11 cellular contexts compared by ENCODE assay signal in genomic region chr6:37442416-37443218, GRCh38. TPM values are rescaled to one million over a fixed set of nuclear protein-coding genes. Genes with fewer than 3 reads are reported as not detected.
A peak's percentile ranks its signal among the peaks of the same experiment; 100 is the strongest.
DNase-seq lines count a peak whose midpoint lies in the region; ATAC-seq, FAIRE-seq and TF ChIP-seq lines count a peak whose summit lies in the region.
"Had no signal": no experiment of that assay in that cellular context is flagged by ENCODE, and none has a peak within 500 bp of the region (broad histone marks: within the 10 kb centered on the region; RNA-seq: fewer than 3 reads in every experiment).

No MANE protein-coding gene starts in this region.

- SMC1A ChIA-PET in GM12878 (lab: Charles Lee; ENCODE audit: uncharacterized antibody, unreplicated experiment) = interaction anchor here (1.1 to 1.9 kb wide), 3 partner anchors 9 to 95 kb away, joined by 4 to 6 read pairs (median 6); partner anchors contain the start of gene CMTR1

- no peaks in the 10 kb centered on the region for H3K9me3 Mint-ChIP-seq in activated naive CD4-positive, alpha-beta T cell treated with anti-CD3 and anti-CD28 coated beads, Interleukin-2, amount 10 ng/mL, durations not matched to agents 7 days and 5 days
- no peaks in the 10 kb centered on the region for H3K9me3 Mint-ChIP-seq in memory B cell

- H3K4me3 ChIP-seq in GM12878 (no peak overlapping the region; the same call in 1 of the 2 replicates), transverse colon (peak overlapping the region in 2 of 4 donors; percentile 4 to 28)

- TF ChIP-seq RAD21 in GM12878 (IDR thresholded peaks at IDR 0.05; ENCODE audit: insufficient read depth, low read depth, low read length) = no peak

- H3K79me2 ChIP-seq in GM12878 (ENCODE audit: control insufficient read depth, insufficient read depth, low read length) = peaks cover 26% of the 10 kb centered on the region

- H3K4me3 Mint-ChIP-seq in activated naive CD4-positive, alpha-beta T cell treated with anti-CD3 and anti-CD28 coated beads, Interleukin-2, amount 10 ng/mL, durations not matched to agents 7 days and 5 days = peak overlapping the region; percentile 78
- H3K4me3 Mint-ChIP-seq in memory B cell = peak overlapping the region; percentile 73

- DNase-seq in activated naive CD4-positive, alpha-beta T cell treated with anti-CD3 and anti-CD28 coated beads, Interleukin-2, amount 10 ng/mL, durations not matched to agents 7 days and 5 days = no peak
- no peak for DNase-seq in activated naive CD4-positive, alpha-beta T cell (lab: John Stamatoyannopoulos, UW)
- DNase-seq in GM12878 (ENCODE audit: low read depth, low spot score) (no peak), memory B cell (ENCODE audit: low spot score in 2 of 2) (no peak), transverse colon (no peak), hepatic stellate cell (ENCODE audit: low spot score) (no peak)
- DNase-seq in stimulated activated CD4-positive, alpha-beta T cell treated with anti-CD3 and anti-CD28 coated beads, Interleukin-4, amount 100 ng/mL, for 4 hours = no peak
- DNase-seq: anterior cingulate cortex, BE2C, NCI-H2171 had no signal

- in situ Hi-C loops in GM12878 (cut with MboI) = no loop called here
- in situ Hi-C loops in transverse colon (cut with MboI; ENCODE audit: low pct_ligation_motif_present in 1 of 4, low pct_unique_long_range_greater_than_20kb in 1 of 4, low sequenced_read_pairs in 3 of 4) = no loop called here

- H3K4me1 ChIP-seq in GM12878 (ENCODE audit: control insufficient read depth, insufficient read depth, low read length) (peaks cover 4% of the 10 kb centered on the region), transverse colon (peaks cover 0 to 15% (median 5%) of the 10 kb centered on the region in 4 donors)
- H3K4me1 ChIP-seq: BE2C had no signal

- TF ChIP-seq CTCF in GM12878 (IDR thresholded peaks at IDR 0.05 in 2 of 3, conservative IDR thresholded peaks at IDR 0.05 in 1 of 3; ENCODE audit: control insufficient read depth in 2 of 3, extremely low read depth in 1 of 3, insufficient read depth in 1 of 3, low read depth in 3 of 3, low read length in 3 of 3) (no peak), transverse colon (IDR thresholded peaks at IDR 0.05) (no peak)

- H2AFZ ChIP-seq in GM12878 (ENCODE audit: control insufficient read depth, low read depth, low read length) = no peak overlapping the region

- peak; percentile 61 for ATAC-seq in GM12878
- no peak for ATAC-seq in memory B cell (ENCODE audit: low read depth)
- no peak for ATAC-seq in HG02938 (IDR thresholded peaks at IDR 0.05; ENCODE audit: unreplicated experiment)

- peaks cover 63% of the 10 kb centered on the region for H3K36me3 Mint-ChIP-seq in activated naive CD4-positive, alpha-beta T cell treated with anti-CD3 and anti-CD28 coated beads, Interleukin-2, amount 10 ng/mL, durations not matched to agents 7 days and 5 days
- peaks cover 24% of the 10 kb centered on the region for H3K36me3 Mint-ChIP-seq in memory B cell

- H3K36me3 ChIP-seq in GM12878 (ENCODE audit: control insufficient read depth in 2 of 2, insufficient read depth in 2 of 2, low read length in 1 of 2) (peaks cover 12 to 34% of the 10 kb centered on the region in 2 experiments), transverse colon (peaks cover 0 to 37% (median 15%) of the 10 kb centered on the region in 4 donors)

- no peaks in the 10 kb centered on the region for H4K20me1 ChIP-seq in GM12878 (ENCODE audit: control insufficient read depth, insufficient read depth)

- POLR2A ChIA-PET in GM12878 (lab: Charles Lee) = interaction anchor here (0.7 kb wide), 1 partner anchor 9 kb away, joined by 3 read pairs; no protein-coding TSS in a partner anchor

- no peaks in the 10 kb centered on the region for H3K27me3 Mint-ChIP-seq in activated naive CD4-positive, alpha-beta T cell treated with anti-CD3 and anti-CD28 coated beads, Interleukin-2, amount 10 ng/mL, durations not matched to agents 7 days and 5 days
- H3K27me3 Mint-ChIP-seq in memory B cell = no peaks in the 10 kb centered on the region

- H3K9me3 ChIP-seq in GM12878 (replicated peaks; ENCODE audit: control insufficient read depth, insufficient read depth, low read length) (no peaks in the 10 kb centered on the region), transverse colon (no peaks in the 10 kb centered on the region)
- H3K9me3 ChIP-seq: BE2C had no signal

- H3K27ac ChIP-seq in GM12878 (ENCODE audit: control insufficient read depth, insufficient read depth) (peak overlapping the region; percentile 24; the same call in 1 of the 2 replicates), transverse colon (peak overlapping the region; percentile 48 to 57 (median 54))

- intact Hi-C loops in GM12878 (cut with micrococcal nuclease; ENCODE audit: unreplicated experiment) = no loop called here
- intact Hi-C loops in transverse colon (cut with DNase I; ENCODE audit: low total_unique reads) = no loop called here

- WGBS in GM12878 (ENCODE audit: insufficient coverage, insufficient replicate concordance, low lambda C conversion rate, missing lambda C conversion rate) = 0% methylated on average over 4 of the region's 4 CpGs
- WGBS in transverse colon (ENCODE audit: low coverage in 1 of 2), 2 donors = 11 to 28% methylated on average over 4 of the region's 4 CpGs

- H3K27me3 ChIP-seq in GM12878 (replicated peaks in 1 of 2; ENCODE audit: control insufficient read depth in 2 of 2, insufficient read depth in 2 of 2, low read length in 1 of 2) (no peaks in the 10 kb centered on the region), transverse colon (no peaks in the 10 kb centered on the region)
- H3K27me3 ChIP-seq: BE2C had no signal

- CTCF ChIA-PET in activated naive CD4-positive, alpha-beta T cell treated with anti-CD3 and anti-CD28 coated beads, Interleukin-2, amount 10 ng/mL, durations not matched to agents 7 days and 5 days (lab: Charles Lee) = interaction anchor here (1.1 kb wide), 1 partner anchor 9 kb away, joined by 3 read pairs; no protein-coding TSS in a partner anchor
- CTCF ChIA-PET in GM12878 (lab: Yijun Ruan, JAX) = interaction anchor here (0.7 kb wide), 1 partner anchor 123 kb away, joined by 4 read pairs; no protein-coding TSS in a partner anchor

- TF ChIP-seq EP300 in GM12878 (IDR thresholded peaks at IDR 0.05; ENCODE audit: borderline replicate concordance in 1 of 2, control insufficient read depth in 1 of 2, low read depth in 2 of 2, low read length in 2 of 2) (no peak), transverse colon (IDR thresholded peaks at IDR 0.05; ENCODE audit: low read depth) (no peak)

- RAD21 ChIA-PET in GM12878 (lab: Charles Lee; ENCODE audit: unreplicated experiment) = interaction anchor here (0.7 kb wide), 1 partner anchor 75 kb away, joined by 3 read pairs; no protein-coding TSS in a partner anchor

- H3K4me1 Mint-ChIP-seq in activated naive CD4-positive, alpha-beta T cell treated with anti-CD3 and anti-CD28 coated beads, Interleukin-2, amount 10 ng/mL, durations not matched to agents 7 days and 5 days = peaks cover 34% of the 10 kb centered on the region
- H3K4me1 Mint-ChIP-seq in memory B cell = peaks cover 13% of the 10 kb centered on the region

- H3K4me2 ChIP-seq in GM12878 (ENCODE audit: control insufficient read depth, insufficient read depth) = peak overlapping the region; percentile 28

- H3K9ac ChIP-seq in GM12878 (ENCODE audit: control insufficient read depth, insufficient read depth, low read length) = no peak overlapping the region

- peak overlapping the region; percentile 94 for H3K27ac Mint-ChIP-seq in activated naive CD4-positive, alpha-beta T cell treated with anti-CD3 and anti-CD28 coated beads, Interleukin-2, amount 10 ng/mL, durations not matched to agents 7 days and 5 days
- H3K27ac Mint-ChIP-seq in memory B cell = peak overlapping the region; percentile 78

- no TSS peak for BruUV-seq in GM12878 (replicated peaks; lab: Mats Ljungman, UMichigan)

- no peak for FAIRE-seq in GM12878 (lab: Jason Lieb, UNC)

- TF ChIP-seq POLR2A in GM12878 (IDR thresholded peaks at IDR 0.05; ENCODE audit: low read depth, low read length) (no peak), transverse colon (IDR thresholded peaks at IDR 0.05) (no peak)

RNA-seq across cellular contexts. Expression of gene CMTR1, which starts 9.6 kb away (rescaled TPM):
- 109 and 111 TPM in 2 replicates for total RNA-seq in GM12878 (2013; cell fraction: nucleolus; rRNA removed)
- total RNA-seq in GM12878 (2014; rRNA removed) (46.2 and 53.1 TPM in 2 replicates), GM12878 (2014; rRNA removed; fragmentation: Illumina TruSeq; extraction: Trizol) (46.2 and 51.7 TPM in 2 replicates), GM12878 (2021) (55.9 and 56.6 TPM in 2 replicates), transverse colon (10 to 100 TPM; 16.5 to 40.6 (median 24.9) TPM)
- polyA plus RNA-seq in GM12878 (2011; ENCODE audit: low read depth) = 31.0 TPM
- polyA plus RNA-seq in GM12878 (2011; rRNA removed) (67.0 and 67.8 TPM in 2 replicates), GM12878 (2014; fragmentation: Illumina TruSeq; extraction: Trizol) (57.5 and 59.1 TPM in 2 replicates), GM12878 (2014; fragmentation: Nextera tagmentation; extraction: Ambion mirVana) (1 to 10 TPM; 2.7 to 3.5 TPM), GM12878 (2014; rRNA removed) (43.3 and 52.8 TPM in 2 replicates), GM12878 (2016; fragmentation: Nextera tagmentation; extraction: Ambion mirVana) (10 to 100 TPM; 31.9 to 34.2 TPM)
- 57.0 and 58.5 TPM in 2 replicates for polyA plus RNA-seq in GM12878 (2011; cell fraction: cytosol; rRNA removed)
- 116 and 125 TPM in 2 replicates for polyA plus RNA-seq in GM12878 (2011; cell fraction: nucleus; rRNA removed)
- polyA plus RNA-seq in GM12878 (2012) = 44.7 and 48.1 TPM in 2 replicates
- polyA minus RNA-seq in GM12878 (2011; rRNA and poly(A)+ RNA removed) = 55.4 and 70.0 TPM in 2 replicates
- polyA minus RNA-seq in GM12878 (2011; cell fraction: cytosol; rRNA and poly(A)+ RNA removed) = 17.1 and 22.4 TPM in 2 replicates
- polyA minus RNA-seq in GM12878 (2011; cell fraction: nucleus; rRNA and poly(A)+ RNA removed) = 26.4 and 35.6 TPM in 2 replicates

RNA-seq across cellular contexts. Expression of gene CCDC167, which starts 57.1 kb away (rescaled TPM):
- total RNA-seq in GM12878 (2013; cell fraction: nucleolus; rRNA removed) = 8.5 and 9.7 TPM in 2 replicates
- total RNA-seq in GM12878 (2014; rRNA removed) (92.6 and 102 TPM in 2 replicates), GM12878 (2014; rRNA removed; fragmentation: Illumina TruSeq; extraction: Trizol) (103 and 110 TPM in 2 replicates), GM12878 (2021) (70.8 and 74.9 TPM in 2 replicates), transverse colon (10 to 100 TPM in 2 of 4 donors, not detected in 2; 16.9 to 21.8 TPM)
- 76.2 TPM for polyA plus RNA-seq in GM12878 (2011; ENCODE audit: low read depth)
- polyA plus RNA-seq in GM12878 (2011; rRNA removed) (84.1 and 109 TPM in 2 replicates), GM12878 (2014; fragmentation: Illumina TruSeq; extraction: Trizol) (133 and 200 TPM in 2 replicates), GM12878 (2014; fragmentation: Nextera tagmentation; extraction: Ambion mirVana) (100 to 1,000 TPM; 323 to 380 TPM), GM12878 (2014; rRNA removed) (99.5 and 99.6 TPM in 2 replicates), GM12878 (2016; fragmentation: Nextera tagmentation; extraction: Ambion mirVana) (100 to 1,000 TPM; 165 to 180 TPM)
- 165 and 304 TPM in 2 replicates for polyA plus RNA-seq in GM12878 (2011; cell fraction: cytosol; rRNA removed)
- 77.8 and 96.7 TPM in 2 replicates for polyA plus RNA-seq in GM12878 (2011; cell fraction: nucleus; rRNA removed)
- polyA plus RNA-seq in GM12878 (2012) = 92.0 and 93.8 TPM in 2 replicates
- polyA minus RNA-seq in GM12878 (2011; rRNA and poly(A)+ RNA removed) = 31.0 and 53.2 TPM in 2 replicates
- polyA minus RNA-seq in GM12878 (2011; cell fraction: cytosol; rRNA and poly(A)+ RNA removed) = 21.2 and 21.5 TPM in 2 replicates
- polyA minus RNA-seq in GM12878 (2011; cell fraction: nucleus; rRNA and poly(A)+ RNA removed) = 7.5 and 13.0 TPM in 2 replicates
